ENCODE assay signal across 12 cellular contexts in genomic region chr11:31237819-31238771, GRCh38.
DNase-seq lines count a peak whose midpoint lies in the region; ATAC-seq, FAIRE-seq and TF ChIP-seq lines count a peak whose summit lies in the region.
"Had no signal": no experiment of that assay in that cellular context is flagged by ENCODE, and none has a peak within 500 bp of the region (broad histone marks: within the 10 kb centered on the region; RNA-seq: fewer than 3 reads in every experiment).

No MANE protein-coding gene starts in this region.

- TF ChIP-seq CTCF in bronchial epithelial cell (IDR thresholded peaks at IDR 0.05; ENCODE audit: insufficient read depth, low read length, severe bottlenecking), result no peak

- no peak overlapping the region for H3K4me3 ChIP-seq in MG63
- H3K4me3 ChIP-seq in bronchial epithelial cell (ENCODE audit: low read depth, low read length), result no peak overlapping the region
- no peak overlapping the region for H3K4me3 ChIP-seq in mesenchymal stem cell (ENCODE audit: insufficient read depth in 1 of 2, low read depth in 1 of 2, low read length in 2 of 2)

- H3K36me3 ChIP-seq in MG63, result no peaks in the 10 kb centered on the region
- no peaks in the 10 kb centered on the region for H3K36me3 ChIP-seq in bronchial epithelial cell (ENCODE audit: control insufficient read depth, insufficient read depth, low read length)
- no peaks in the 10 kb centered on the region for H3K36me3 ChIP-seq in mesenchymal stem cell (ENCODE audit: control insufficient read depth in 1 of 2, insufficient read depth in 2 of 2, low read depth in 1 of 2, low read length in 2 of 2)

- peaks cover 4% of the 10 kb centered on the region for H3K4me1 ChIP-seq in mesenchymal stem cell (ENCODE audit: control insufficient read depth, insufficient read depth, low read depth, low read length)

- peak overlapping the region; percentile 27 for H3K27ac ChIP-seq in mesenchymal stem cell (ENCODE audit: low read length, poor library complexity, severe bottlenecking)

- H3K9me3 ChIP-seq in MG63 (no peaks in the 10 kb centered on the region), mesenchymal stem cell (ENCODE audit: control insufficient read depth, low read length) (no peaks in the 10 kb centered on the region)

- no peak overlapping the region for H3K4ac ChIP-seq in mesenchymal stem cell (ENCODE audit: low read depth in 1 of 2, low read length in 2 of 2)

- no peaks in the 10 kb centered on the region for H3K79me1 ChIP-seq in mesenchymal stem cell (replicated peaks; ENCODE audit: low read length, poor library complexity, severe bottlenecking)

- no peak overlapping the region for H2BK5ac ChIP-seq in mesenchymal stem cell (ENCODE audit: low read depth, low read length, poor library complexity, severe bottlenecking)

- H3K23ac ChIP-seq in mesenchymal stem cell (ENCODE audit: low read length in 2 of 2), result no peak overlapping the region

- no peak overlapping the region for H3K9ac ChIP-seq in mesenchymal stem cell (ENCODE audit: low read length)

- H2AFZ ChIP-seq in mesenchymal stem cell (ENCODE audit: low read depth, low read length), result no peak overlapping the region

- H4K8ac ChIP-seq in mesenchymal stem cell (ENCODE audit: low read length), result peak overlapping the region; percentile 37

- no peak overlapping the region for H2AK5ac ChIP-seq in mesenchymal stem cell (ENCODE audit: low read length, severe bottlenecking)

- H3K4me2 ChIP-seq in mesenchymal stem cell (ENCODE audit: low read length, poor library complexity, severe bottlenecking), result peak overlapping the region; percentile 16

- no peak overlapping the region for H2BK15ac ChIP-seq in mesenchymal stem cell (ENCODE audit: low read depth, poor library complexity, severe bottlenecking)

- no peak for FAIRE-seq in bronchial epithelial cell (lab: Jason Lieb, UNC)

- no peak overlapping the region for H2BK120ac ChIP-seq in mesenchymal stem cell (ENCODE audit: low read depth, low read length)

- no peak overlapping the region for H2BK12ac ChIP-seq in mesenchymal stem cell (ENCODE audit: low read length in 2 of 2)

- no peak overlapping the region for H3K18ac ChIP-seq in mesenchymal stem cell (ENCODE audit: low read depth in 1 of 2, low read length in 2 of 2)

- 45% methylated on average over 4 of the region's 8 CpGs for WGBS in mesenchymal stem cell

- H3K27me3 ChIP-seq in MG63, result no peaks in the 10 kb centered on the region
- H3K27me3 ChIP-seq in bronchial epithelial cell (ENCODE audit: control insufficient read depth, insufficient read depth, low read length), result no peaks in the 10 kb centered on the region
- no peaks in the 10 kb centered on the region for H3K27me3 ChIP-seq in mesenchymal stem cell (ENCODE audit: control insufficient read depth in 1 of 2, insufficient read depth in 1 of 2, low read length in 2 of 2)

- DNase-seq in MG63, result peak; percentile 2
- DNase-seq in bronchial epithelial cell (ENCODE audit: low read depth), result peak; percentile 55
- peak; percentile 8 for DNase-seq in mesenchymal stem cell
- no peak for DNase-seq in dermis blood vessel endothelial cell
- no peak for DNase-seq in DMS53 treated with DMSO at 0.1 percent for 48 hours (lab: John Stamatoyannopoulos, UW; ENCODE audit: unreplicated experiment)
- DNase-seq: activated CD4-positive, alpha-beta T cell treated with anti-CD3 and anti-CD28 coated beads for 1 hour; caudate nucleus; naive B cell; NCI-H774 had no signal

- ATAC-seq in GM18868 (IDR thresholded peaks at IDR 0.05; ENCODE audit: unreplicated experiment), result peak; percentile 63
- no peak for ATAC-seq in GM18861 (IDR thresholded peaks at IDR 0.05; ENCODE audit: unreplicated experiment)
- no peak for ATAC-seq in GM19023 (IDR thresholded peaks at IDR 0.05; ENCODE audit: unreplicated experiment)

- no peak overlapping the region for H3K14ac ChIP-seq in mesenchymal stem cell (ENCODE audit: low read length in 2 of 2)

- H4K91ac ChIP-seq in mesenchymal stem cell (ENCODE audit: low read length), result no peak overlapping the region

Comparison
In these comparisons a context has a peak if more than half of its experiments do, and no peak if none do; other contexts are left out.
1. DNase-seq: peak in MG63 (single experiment), bronchial epithelial cell (single experiment) and mesenchymal stem cell (single experiment); none in dermis blood vessel endothelial cell (single experiment) and DMS53 treated with DMSO at 0.1 percent for 48 hours (single experiment).